ENCODE assay signal across 8 cellular contexts in genomic region chr15:99371180-99372103, GRCh38.
DNase-seq lines count a peak whose midpoint lies in the region; ATAC-seq and TF ChIP-seq lines count a peak whose summit lies in the region.

No MANE protein-coding gene starts in this region.

- TF ChIP-seq POLR2A in testis (IDR thresholded peaks at IDR 0.05), result no peak

- 73% methylated on average over 4 of the region's 4 CpGs for WGBS in right cardiac atrium
- WGBS in testis, 2 donors, result 77 to 80% methylated on average over 4 of the region's 4 CpGs

- H3K4me3 ChIP-seq in right cardiac atrium (ENCODE audit: low read length) (no peak overlapping the region), thoracic aorta (no peak overlapping the region), testis (no peak overlapping the region)

- peaks cover 23% of the 10 kb centered on the region for H3K9me3 Mint-ChIP-seq in activated T-helper 2 cell treated with anti-CD3 and anti-CD28 coated beads, Interferon-gamma antibody, Interleukin-2, Interleukin-4, amounts not matched to agents 10 μg/mL and 5 μg/mL and 100 μg/mL, durations not matched to agents 14 hours and 24 hours and 36 hours
- no peaks in the 10 kb centered on the region for H3K9me3 Mint-ChIP-seq in endothelial cell (ENCODE audit: unreplicated experiment)

- H3K27ac Mint-ChIP-seq in activated T-helper 2 cell treated with anti-CD3 and anti-CD28 coated beads, Interferon-gamma antibody, Interleukin-2, Interleukin-4, amounts not matched to agents 10 μg/mL and 5 μg/mL and 100 μg/mL, durations not matched to agents 14 hours and 24 hours and 36 hours, result peak overlapping the region; percentile 65
- no peak overlapping the region for H3K27ac Mint-ChIP-seq in endothelial cell (ENCODE audit: unreplicated experiment)

- no peaks in the 10 kb centered on the region for H3K9me3 ChIP-seq in right cardiac atrium (ENCODE audit: control insufficient read depth, low read length)
- peaks cover 8% of the 10 kb centered on the region for H3K9me3 ChIP-seq in thoracic aorta
- H3K9me3 ChIP-seq in testis, result no peaks in the 10 kb centered on the region

- H3K27me3 ChIP-seq in right cardiac atrium (ENCODE audit: control insufficient read depth, insufficient read depth) (no peaks in the 10 kb centered on the region), thoracic aorta (replicated peaks; ENCODE audit: insufficient read depth) (no peaks in the 10 kb centered on the region), testis (no peaks in the 10 kb centered on the region)

- H3K36me3 Mint-ChIP-seq in activated T-helper 2 cell treated with anti-CD3 and anti-CD28 coated beads, Interferon-gamma antibody, Interleukin-2, Interleukin-4, amounts not matched to agents 10 μg/mL and 5 μg/mL and 100 μg/mL, durations not matched to agents 14 hours and 24 hours and 36 hours (ENCODE audit: low read depth), result peaks cover 30% of the 10 kb centered on the region
- H3K36me3 Mint-ChIP-seq in endothelial cell (ENCODE audit: low read depth, unreplicated experiment), result peaks cover 19% of the 10 kb centered on the region

- peaks cover 21% of the 10 kb centered on the region for H3K4me1 Mint-ChIP-seq in activated T-helper 2 cell treated with anti-CD3 and anti-CD28 coated beads, Interferon-gamma antibody, Interleukin-2, Interleukin-4, amounts not matched to agents 10 μg/mL and 5 μg/mL and 100 μg/mL, durations not matched to agents 14 hours and 24 hours and 36 hours (ENCODE audit: low read depth)
- H3K4me1 Mint-ChIP-seq in endothelial cell (ENCODE audit: unreplicated experiment), result no peaks in the 10 kb centered on the region

- no peak for ATAC-seq in right cardiac atrium
- ATAC-seq in HG02973 (IDR thresholded peaks at IDR 0.05; ENCODE audit: unreplicated experiment), result peak; percentile 84
- ATAC-seq in thoracic aorta (ENCODE audit: insufficient number of reproducible peaks, low FRiP score, low read depth), result no peak

- TF ChIP-seq CTCF in thoracic aorta (IDR thresholded peaks at IDR 0.05) (no peak), testis (IDR thresholded peaks at IDR 0.05) (no peak), endothelial cell (IDR thresholded peaks at IDR 0.05; ENCODE audit: unreplicated experiment) (no peak)

- DNase-seq in right cardiac atrium, result no peak
- no peak for DNase-seq in cardiac septum (ENCODE audit: low spot score)
- DNase-seq in activated T-helper 2 cell treated with anti-CD3 and anti-CD28 coated beads, Interferon-gamma antibody, Interleukin-2, Interleukin-4, amounts not matched to agents 10 μg/mL and 5 μg/mL and 100 μg/mL, durations not matched to agents 14 hours and 24 hours and 36 hours (ENCODE audit: low spot score), result no peak
- no peak for DNase-seq in thoracic aorta (ENCODE audit: low spot score)
- no peak for DNase-seq in cerebellar nuclear complex (lab: John Stamatoyannopoulos, UW)
- no peak for DNase-seq in testis
- no peak for DNase-seq in endothelial cell (ENCODE audit: low spot score)

- H3K36me3 ChIP-seq in thoracic aorta (no peaks in the 10 kb centered on the region), testis (ENCODE audit: low read depth, missing control alignments) (no peaks in the 10 kb centered on the region)

- peaks cover 2% of the 10 kb centered on the region for H3K4me1 ChIP-seq in right cardiac atrium (ENCODE audit: control insufficient read depth, insufficient read depth, low read length)
- peaks cover 7 to 12% of the 10 kb centered on the region in 2 donors for H3K4me1 ChIP-seq in thoracic aorta (ENCODE audit: control insufficient read depth in 1 of 2, low read depth in 2 of 2)
- no peaks in the 10 kb centered on the region for H3K4me1 ChIP-seq in testis

- H3K27me3 Mint-ChIP-seq in activated T-helper 2 cell treated with anti-CD3 and anti-CD28 coated beads, Interferon-gamma antibody, Interleukin-2, Interleukin-4, amounts not matched to agents 10 μg/mL and 5 μg/mL and 100 μg/mL, durations not matched to agents 14 hours and 24 hours and 36 hours (ENCODE audit: low read depth), result no peaks in the 10 kb centered on the region
- H3K27me3 Mint-ChIP-seq in endothelial cell (ENCODE audit: unreplicated experiment), result peaks cover 2% of the 10 kb centered on the region

- intact Hi-C loops in right cardiac atrium (cut with DNase I) (no loop called here), cardiac septum (cut with DNase I) (no loop called here), testis (cut with DNase I; ENCODE audit: low total_unique reads) (no loop called here)
- intact Hi-C loops in activated T-helper 2 cell treated with anti-CD3 and anti-CD28 coated beads, Interferon-gamma antibody, Interleukin-2, Interleukin-4, amounts not matched to agents 10 μg/mL and 5 μg/mL and 100 μg/mL, durations not matched to agents 14 hours and 24 hours and 36 hours (cut with micrococcal nuclease), result loop anchor here (2.0 to 10.0 kb wide), 7 partner anchors 27 to 336 kb away; partner anchors contain the start of gene MEF2A

- H3K4me3 Mint-ChIP-seq in activated T-helper 2 cell treated with anti-CD3 and anti-CD28 coated beads, Interferon-gamma antibody, Interleukin-2, Interleukin-4, amounts not matched to agents 10 μg/mL and 5 μg/mL and 100 μg/mL, durations not matched to agents 14 hours and 24 hours and 36 hours (ENCODE audit: low read depth), result peak overlapping the region; percentile 18
- H3K4me3 Mint-ChIP-seq in endothelial cell (ENCODE audit: unreplicated experiment), result no peak overlapping the region

- peak overlapping the region; percentile 27 for H3K27ac ChIP-seq in right cardiac atrium (ENCODE audit: low read length)
- peak overlapping the region; percentile 24 to 69 for H3K27ac ChIP-seq in thoracic aorta
- no peak overlapping the region for H3K27ac ChIP-seq in testis

Comparison
In these comparisons a context has a peak if more than half of its experiments do, and no peak if none do; other contexts are left out.
1. H3K27ac ChIP-seq: peak in right cardiac atrium (single experiment) and thoracic aorta (2 of 2); none in testis (0 of 2).